ENCODE assay signal across 17 cellular contexts in genomic region chr6:138680085-138680484, GRCh38.
"Had no signal": no experiment of that assay in that cellular context is flagged by ENCODE, and none has a peak within 500 bp of the region (broad histone marks: within the 10 kb centered on the region; RNA-seq: fewer than 3 reads in every experiment).

No MANE protein-coding gene starts in this region.

- H3K27ac ChIP-seq: brain microvascular endothelial cell, foreskin keratinocyte had no signal

- H3K4me1 Mint-ChIP-seq: activated CD4-positive, alpha-beta memory T cell treated with anti-CD3 and anti-CD28 coated beads, Interleukin-2, amount 10 ng/mL, durations not matched to agents 7 days and 5 days; activated CD4-positive, alpha-beta T cell treated with anti-CD3 and anti-CD28 coated beads for 36 hours; T-helper 17 cell had no signal

- H3K9me3 Mint-ChIP-seq: activated CD4-positive, alpha-beta memory T cell treated with anti-CD3 and anti-CD28 coated beads, Interleukin-2, amount 10 ng/mL, durations not matched to agents 7 days and 5 days; activated naive CD4-positive, alpha-beta T cell treated with anti-CD3 and anti-CD28 coated beads, Interleukin-2, amount 50 U/mL, for 72 hours; activated T-cell treated with anti-CD3 and anti-CD28 coated beads, Interleukin-2, amount 50 U/mL, for 4 hours; natural killer cell treated with Interleukin-12 subunit alpha and Interleukin-12 subunit beta and Interleukin-15 and Interleukin-18, amount 100 ng/mL, for 72 hours had no signal

- H3K27ac Mint-ChIP-seq: activated CD4-positive, alpha-beta memory T cell treated with anti-CD3 and anti-CD28 coated beads, Interleukin-2, amount 10 ng/mL, durations not matched to agents 7 days and 5 days; activated CD4-positive, alpha-beta T cell treated with anti-CD3 and anti-CD28 coated beads for 36 hours; activated naive CD4-positive, alpha-beta T cell treated with anti-CD3 and anti-CD28 coated beads, Interleukin-2, amount 50 U/mL, for 72 hours; natural killer cell treated with Interleukin-12 subunit alpha and Interleukin-12 subunit beta and Interleukin-15 and Interleukin-18, amount 100 ng/mL, for 72 hours; T-helper 17 cell had no signal

- DNase-seq: activated CD4-positive, alpha-beta memory T cell treated with anti-CD3 and anti-CD28 coated beads, Interleukin-2, amount 10 ng/mL, durations not matched to agents 7 days and 5 days; activated CD4-positive, alpha-beta T cell treated with anti-CD3 and anti-CD28 coated beads for 36 hours; activated gamma-delta T cell; activated T-cell treated with anti-CD3 and anti-CD28 coated beads, Interleukin-2, amount 50 U/mL, for 4 hours; brain microvascular endothelial cell; cortex of kidney; effector CD4-positive, alpha-beta T cell; foreskin keratinocyte; glutamatergic neuron; hypothalamus; left ventricle myocardium superior; mesenchymal stem cell; posterior cingulate gyrus; small intestine; T-helper 17 cell had no signal

- H3K4me3 Mint-ChIP-seq: activated CD4-positive, alpha-beta memory T cell treated with anti-CD3 and anti-CD28 coated beads, Interleukin-2, amount 10 ng/mL, durations not matched to agents 7 days and 5 days; activated CD4-positive, alpha-beta T cell treated with anti-CD3 and anti-CD28 coated beads for 36 hours; activated T-cell treated with anti-CD3 and anti-CD28 coated beads, Interleukin-2, amount 50 U/mL, for 4 hours; natural killer cell treated with Interleukin-12 subunit alpha and Interleukin-12 subunit beta and Interleukin-15 and Interleukin-18, amount 100 ng/mL, for 72 hours; T-helper 17 cell had no signal

- H3K36me3 ChIP-seq: brain microvascular endothelial cell had no signal

- H3K27me3 ChIP-seq: brain microvascular endothelial cell, foreskin keratinocyte had no signal

- ATAC-seq: activated CD4-positive, alpha-beta T cell treated with anti-CD3 and anti-CD28 coated beads for 36 hours; activated T-cell treated with anti-CD3 and anti-CD28 coated beads, Interleukin-2, amount 50 U/mL, for 4 hours; foreskin keratinocyte; left ventricle myocardium superior; natural killer cell treated with Interleukin-12 subunit alpha and Interleukin-12 subunit beta and Interleukin-15 and Interleukin-18, amount 100 ng/mL, for 72 hours; T-helper 17 cell had no signal

- H3K36me3 Mint-ChIP-seq: activated naive CD4-positive, alpha-beta T cell treated with anti-CD3 and anti-CD28 coated beads, Interleukin-2, amount 50 U/mL, for 72 hours; natural killer cell treated with Interleukin-12 subunit alpha and Interleukin-12 subunit beta and Interleukin-15 and Interleukin-18, amount 100 ng/mL, for 72 hours had no signal
